Comparison of ENCODE assay signal across 27 cellular contexts in the genomic region with DNA sequence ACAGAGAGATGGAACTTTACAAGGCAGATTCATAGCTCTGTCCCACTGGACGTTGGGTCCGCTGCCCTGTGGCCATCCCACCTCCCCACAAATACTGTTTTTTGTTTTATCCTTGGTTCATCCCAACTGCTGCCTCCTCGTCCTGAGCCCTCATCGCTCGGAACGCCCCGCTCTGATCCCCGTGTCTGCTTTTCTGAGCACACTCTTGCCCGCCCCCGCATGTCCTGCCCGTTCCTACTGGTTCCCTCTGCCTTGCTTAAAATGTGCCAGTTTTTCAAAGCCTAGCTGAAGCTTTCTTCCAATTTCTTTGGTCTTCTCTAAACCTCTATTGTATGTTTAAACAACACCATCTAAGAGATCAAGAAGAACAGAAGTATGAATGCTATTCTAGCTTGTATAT.
"Had no signal": no experiment of that assay in that cellular context is flagged by ENCODE, and none has a peak within 500 bp of the region (broad histone marks: within the 10 kb centered on the region; RNA-seq: fewer than 3 reads in every experiment).

No MANE protein-coding gene starts in this region.

- H3K36me3 Mint-ChIP-seq: activated naive CD8-positive, alpha-beta T cell treated with anti-CD3 and anti-CD28 coated beads, Interleukin-2, amount 10 ng/mL, durations not matched to agents 7 days and 5 days; brain; immature natural killer cell had no signal

- H3K27me3 ChIP-seq: dorsolateral prefrontal cortex, right atrium auricular region, uterus had no signal

- H3K27ac Mint-ChIP-seq: activated B cell treated with CpG ODN at 0.5 μM for 24 hours; activated CD8-positive, alpha-beta T cell treated with anti-CD3 and anti-CD28 coated beads for 36 hours; activated naive CD8-positive, alpha-beta T cell treated with anti-CD3 and anti-CD28 coated beads, Interleukin-2, amount 10 ng/mL, durations not matched to agents 7 days and 5 days; activated T-helper 2 cell treated with anti-CD3 and anti-CD28 coated beads, Interferon-gamma antibody, Interleukin-2, Interleukin-4, amounts not matched to agents 10 μg/mL and 5 μg/mL and 100 μg/mL, durations not matched to agents 14 hours and 24 hours and 36 hours; brain; endodermal cell; immature natural killer cell; nephron; T-helper 2 cell treated with Interferon-gamma antibody and Interleukin-4, amounts not matched to agents 5 μg/mL and 100 μg/mL, for 36 hours had no signal

- H3K9me3 Mint-ChIP-seq: activated B cell treated with CpG ODN at 0.5 μM for 24 hours; activated CD8-positive, alpha-beta T cell treated with anti-CD3 and anti-CD28 coated beads for 36 hours; activated naive CD8-positive, alpha-beta T cell treated with anti-CD3 and anti-CD28 coated beads, Interleukin-2, amount 10 ng/mL, durations not matched to agents 7 days and 5 days; activated T-helper 2 cell treated with anti-CD3 and anti-CD28 coated beads, Interferon-gamma antibody, Interleukin-2, Interleukin-4, amounts not matched to agents 10 μg/mL and 5 μg/mL and 100 μg/mL, durations not matched to agents 14 hours and 24 hours and 36 hours; endodermal cell; immature natural killer cell; nephron; T-helper 2 cell treated with Interferon-gamma antibody and Interleukin-4, amounts not matched to agents 5 μg/mL and 100 μg/mL, for 36 hours had no signal

- H3K36me3 ChIP-seq: heart right ventricle, right atrium auricular region, transverse colon, uterus had no signal

- FAIRE-seq: colon, frontal cortex, TTC549 had no signal

- H3K4me1 ChIP-seq: heart right ventricle, right atrium auricular region, transverse colon, uterus had no signal

- H3K4me3 Mint-ChIP-seq: activated B cell treated with CpG ODN at 0.5 μM for 24 hours; activated CD8-positive, alpha-beta T cell treated with anti-CD3 and anti-CD28 coated beads for 36 hours; activated naive CD8-positive, alpha-beta T cell treated with anti-CD3 and anti-CD28 coated beads, Interleukin-2, amount 10 ng/mL, durations not matched to agents 7 days and 5 days; brain; endodermal cell; immature natural killer cell; nephron; T-helper 2 cell treated with Interferon-gamma antibody and Interleukin-4, amounts not matched to agents 5 μg/mL and 100 μg/mL, for 36 hours had no signal

- H3K27me3 Mint-ChIP-seq: brain had no signal

- H3K4me3 ChIP-seq: dorsolateral prefrontal cortex, heart right ventricle, right atrium auricular region, transverse colon, uterus had no signal

- H3K9me3 ChIP-seq: heart right ventricle, right atrium auricular region, transverse colon, uterus had no signal

- DNase-seq: activated B cell treated with CpG ODN at 0.5 μM for 24 hours; activated CD4-positive, alpha-beta T cell treated with anti-CD3 and anti-CD28 coated beads for 4 hours; activated CD8-positive, alpha-beta T cell treated with anti-CD3 and anti-CD28 coated beads for 36 hours; activated naive CD4-positive, alpha-beta T cell treated with Interleukin-2 at 50 U/mL for 16 hours; activated naive CD8-positive, alpha-beta T cell treated with anti-CD3 and anti-CD28 coated beads, Interleukin-2, amount 10 ng/mL, durations not matched to agents 7 days and 5 days; activated T-cell treated with anti-CD3 and anti-CD28 coated beads, Interleukin-2, amount 50 U/mL, for 1 hour; anterior cingulate cortex; central memory CD4-positive, alpha-beta T cell; dorsolateral prefrontal cortex; endodermal cell; erythroblast; heart right ventricle; immature natural killer cell; occipital lobe; stimulated activated CD4-positive, alpha-beta T cell treated with anti-CD3 and anti-CD28 coated beads, Interleukin-2, amount 100 ng/mL, for 24 hours; stimulated activated naive CD4-positive, alpha-beta T cell treated with Interleukin-2 at 50 U/mL for 16 hours; substantia nigra; transverse colon; uterus had no signal

- ATAC-seq: activated CD8-positive, alpha-beta T cell treated with anti-CD3 and anti-CD28 coated beads for 36 hours; heart right ventricle had no signal

- H3K4me1 Mint-ChIP-seq: activated B cell treated with CpG ODN at 0.5 μM for 24 hours, immature natural killer cell had no signal

- H3K27ac ChIP-seq: dorsolateral prefrontal cortex, heart right ventricle, right atrium auricular region, transverse colon, uterus had no signal
